ENCODE assay signal across 24 cellular contexts in genomic region chr18:39232937-39233336, GRCh38.
"Had no signal": no experiment of that assay in that cellular context is flagged by ENCODE, and none has a peak within 500 bp of the region (broad histone marks: within the 10 kb centered on the region; RNA-seq: fewer than 3 reads in every experiment).

No MANE protein-coding gene starts in this region.

- ATAC-seq: Panc1, PC-3, T-cell had no signal

- H3K27ac ChIP-seq: HL-60, RWPE1 had no signal

- H3K9me3 ChIP-seq: SK-N-SH had no signal

- FAIRE-seq: HTR-8/SVneo had no signal

- DNase-seq: IMR-90; Kasumi-1; KG1; MV-4-11; NCI-H1048; NCI-H1105; NCI-H1436 treated with DMSO at 0.1 percent for 48 hours; NCI-H187 treated with DMSO at 0.1 percent for 48 hours; NCI-H2029 treated with DMSO at 0.1 percent for 48 hours; NCI-H2171 treated with DMSO at 0.1 percent for 48 hours; NCI-H2227 treated with DMSO at 0.1 percent for 48 hours; NCI-H524 treated with DMSO at 0.1 percent for 48 hours; NCI-H69; NCI-H774; NK-92 treated with Interleukin-12 subunit alpha and Interleukin-12 subunit beta, amount 100 ng/mL, for 24 hours; PC-3; SHP77; SK-N-SH; SW 1271; T-cell had no signal

- H3K4me2 ChIP-seq: SK-N-SH had no signal

- H3K9ac ChIP-seq: SK-N-SH had no signal
